8 cellular contexts compared by ENCODE assay signal in the genomic region with DNA sequence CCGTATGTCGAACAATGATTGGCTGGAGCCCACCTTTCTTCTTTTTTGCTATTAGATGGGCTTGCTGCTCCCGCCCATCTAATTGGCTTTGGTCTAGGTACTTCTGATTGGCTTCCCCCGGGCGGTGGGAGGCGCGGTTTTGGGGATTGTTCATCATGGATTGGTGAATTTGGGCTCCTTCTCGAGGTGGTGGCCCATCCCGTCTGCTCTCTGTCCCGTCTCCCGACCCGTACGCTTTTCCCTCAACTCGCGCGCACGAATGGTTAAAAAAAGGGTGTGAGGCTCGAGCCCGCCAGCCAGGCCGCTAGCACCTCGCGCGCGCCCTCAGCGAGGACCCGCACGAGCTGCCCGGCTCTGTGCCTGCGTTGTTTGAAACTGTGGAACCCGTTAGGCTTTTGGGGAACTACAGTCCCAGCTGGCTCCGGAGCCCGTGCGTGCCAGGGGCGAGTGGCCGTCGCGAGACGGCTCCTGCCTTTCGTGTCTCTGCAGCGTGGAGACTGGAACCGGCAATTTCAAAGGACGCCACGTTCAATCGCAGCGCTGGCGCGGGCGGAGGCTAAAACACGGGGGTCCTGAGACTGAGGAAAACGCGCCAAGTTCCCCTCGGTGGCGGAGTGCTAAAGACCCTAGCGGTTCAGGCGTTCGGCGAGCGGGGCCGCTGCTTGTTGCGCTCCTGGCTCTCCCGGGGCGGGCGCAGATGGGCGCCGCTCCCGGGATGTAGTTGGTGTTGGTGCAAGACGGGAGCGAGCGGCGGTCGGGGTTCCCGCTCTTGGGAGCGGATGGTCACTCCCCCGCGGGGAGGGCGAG. TPM values are rescaled to one million over a fixed set of nuclear protein-coding genes. Genes with fewer than 3 reads are reported as not detected.
DNase-seq lines count a peak whose midpoint lies in the region; ATAC-seq and TF ChIP-seq lines count a peak whose summit lies in the region.

A gene with protein sequence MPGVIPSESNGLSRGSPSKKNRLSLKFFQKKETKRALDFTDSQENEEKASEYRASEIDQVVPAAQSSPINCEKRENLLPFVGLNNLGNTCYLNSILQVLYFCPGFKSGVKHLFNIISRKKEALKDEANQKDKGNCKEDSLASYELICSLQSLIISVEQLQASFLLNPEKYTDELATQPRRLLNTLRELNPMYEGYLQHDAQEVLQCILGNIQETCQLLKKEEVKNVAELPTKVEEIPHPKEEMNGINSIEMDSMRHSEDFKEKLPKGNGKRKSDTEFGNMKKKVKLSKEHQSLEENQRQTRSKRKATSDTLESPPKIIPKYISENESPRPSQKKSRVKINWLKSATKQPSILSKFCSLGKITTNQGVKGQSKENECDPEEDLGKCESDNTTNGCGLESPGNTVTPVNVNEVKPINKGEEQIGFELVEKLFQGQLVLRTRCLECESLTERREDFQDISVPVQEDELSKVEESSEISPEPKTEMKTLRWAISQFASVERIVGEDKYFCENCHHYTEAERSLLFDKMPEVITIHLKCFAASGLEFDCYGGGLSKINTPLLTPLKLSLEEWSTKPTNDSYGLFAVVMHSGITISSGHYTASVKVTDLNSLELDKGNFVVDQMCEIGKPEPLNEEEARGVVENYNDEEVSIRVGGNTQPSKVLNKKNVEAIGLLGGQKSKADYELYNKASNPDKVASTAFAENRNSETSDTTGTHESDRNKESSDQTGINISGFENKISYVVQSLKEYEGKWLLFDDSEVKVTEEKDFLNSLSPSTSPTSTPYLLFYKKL (plus strand): TSS at position 584 of the 807 bp plus-strand sequence. CDS start 2,819 bp downstream, outside the sequence.

- peak; percentile 99 for DNase-seq in NCI-H1092 treated with DMSO at 0.1 percent for 48 hours (lab: John Stamatoyannopoulos, UW)
- peak; percentile 99 for DNase-seq in SKM-1 (lab: John Stamatoyannopoulos, UW; ENCODE audit: unreplicated experiment)
- DNase-seq in activated naive CD4-positive, alpha-beta T cell treated with anti-CD3 and anti-CD28 coated beads, Interleukin-2, amount 50 U/mL, for 72 hours (ENCODE audit: low spot score in 2 of 2): peak; percentile 92 to 98
- peak; percentile 100 for DNase-seq in glomerular visceral epithelial cell (ENCODE audit: extremely low spot score)
- peak; percentile 82 for DNase-seq in omental fat pad (ENCODE audit: low spot score)
- DNase-seq in testis: peak; percentile 98

- no peaks in the 10 kb centered on the region for H3K36me3 ChIP-seq in testis (ENCODE audit: low read depth, missing control alignments)

- peaks cover 8% of the 10 kb centered on the region for H3K4me1 ChIP-seq in testis

- H3K9me3 Mint-ChIP-seq in activated naive CD4-positive, alpha-beta T cell treated with anti-CD3 and anti-CD28 coated beads, Interleukin-2, amount 50 U/mL, for 72 hours: peaks cover 4% of the 10 kb centered on the region in 2 donors

- intact Hi-C loops in testis (cut with DNase I; ENCODE audit: low total_unique reads): no loop called here

- peak within 1 kb of the TSS; percentile 99 for H3K27ac Mint-ChIP-seq in activated naive CD4-positive, alpha-beta T cell treated with anti-CD3 and anti-CD28 coated beads, Interleukin-2, amount 50 U/mL, for 72 hours

- TF ChIP-seq CTCF in omental fat pad (IDR thresholded peaks at IDR 0.05) (no peak), testis (IDR thresholded peaks at IDR 0.05) (no peak)

- H3K4me3 ChIP-seq in GM08714 (ENCODE audit: low read length) (peak within 1 kb of the TSS; percentile 99), testis (peak within 1 kb of the TSS; percentile 84 to 92)

- no peaks in the 10 kb centered on the region for H3K27me3 ChIP-seq in testis

- WGBS in testis, 2 donors: 0 to 1% methylated on average over 12 to 75 of the region's 76 CpGs

- TF ChIP-seq POLR2A in testis (IDR thresholded peaks at IDR 0.05): no peak

- H3K27ac ChIP-seq in testis: peak within 1 kb of the TSS; percentile 92 to 97

- H3K36me3 Mint-ChIP-seq in activated naive CD4-positive, alpha-beta T cell treated with anti-CD3 and anti-CD28 coated beads, Interleukin-2, amount 50 U/mL, for 72 hours: peaks cover 33 to 41% of the 10 kb centered on the region in 2 donors

- no peaks in the 10 kb centered on the region for H3K9me3 ChIP-seq in testis

- ATAC-seq in HG02610 (IDR thresholded peaks at IDR 0.05; ENCODE audit: unreplicated experiment) (peak; percentile 82), omental fat pad (ENCODE audit: low FRiP score) (peak; percentile 98)
- ATAC-seq in activated naive CD4-positive, alpha-beta T cell treated with anti-CD3 and anti-CD28 coated beads, Interleukin-2, amount 50 U/mL, for 72 hours: peak; percentile 86 to 92

RNA-seq across cellular contexts. Expression of the gene that starts here (rescaled TPM):
- 10 to 100 TPM; 59.7 to 71.0 TPM for total RNA-seq in activated naive CD4-positive, alpha-beta T cell treated with anti-CD3 and anti-CD28 coated beads, Interleukin-2, amount 50 U/mL, for 72 hours
- 10 to 100 TPM; 15.1 to 26.2 (median 16.2) TPM for total RNA-seq in omental fat pad
- 10 to 100 TPM; 49.1 to 58.1 TPM for total RNA-seq in testis
- 43.5 TPM for polyA plus RNA-seq in testis (ENCODE audit: insufficient read depth, low read depth, low replicate concordance)

Comparison
In these comparisons a context has a peak if more than half of its experiments do, and no peak if none do; other contexts are left out.
1. Peak in every context shown above with its lines: DNase-seq, ATAC-seq, H3K4me3 ChIP-seq and H3K27ac ChIP-seq.